Comparison of ENCODE assay signal across 15 cellular contexts in genomic region chr6:140915001-140915950, GRCh38.
DNase-seq lines count a peak whose midpoint lies in the region; ATAC-seq lines count a peak whose summit lies in the region.
"Had no signal": no experiment of that assay in that cellular context is flagged by ENCODE, and none has a peak within 500 bp of the region (broad histone marks: within the 10 kb centered on the region; RNA-seq: fewer than 3 reads in every experiment).

No MANE protein-coding gene starts in this region.

- H3K27ac Mint-ChIP-seq in activated naive CD8-positive, alpha-beta T cell treated with anti-CD3 and anti-CD28 coated beads for 36 hours: no peak overlapping the region
- H3K27ac Mint-ChIP-seq: activated naive CD4-positive, alpha-beta T cell treated with anti-CD3 and anti-CD28 coated beads, Interleukin-2, amount 10 ng/mL, durations not matched to agents 7 days and 5 days; nephron progenitor cell; stimulated activated naive CD8-positive, alpha-beta T cell treated with anti-CD3 and anti-CD28 coated beads, Interleukin-15, Interleukin-2, amounts not matched to agents 100 ng/mL and 50 ng/mL, for 24 hours had no signal

- H3K27me3 Mint-ChIP-seq in activated naive CD8-positive, alpha-beta T cell treated with anti-CD3 and anti-CD28 coated beads for 36 hours: no peaks in the 10 kb centered on the region
- H3K27me3 Mint-ChIP-seq: activated naive CD4-positive, alpha-beta T cell treated with anti-CD3 and anti-CD28 coated beads, Interleukin-2, amount 10 ng/mL, durations not matched to agents 7 days and 5 days had no signal

- DNase-seq in DMS153 treated with DMSO at 0.1 percent for 48 hours (lab: John Stamatoyannopoulos, UW; ENCODE audit: unreplicated experiment) (peak; percentile 63), NCI-H1417 (lab: John Stamatoyannopoulos, UW) (peak; percentile 50 to 96 (median 70)), NCI-H748 treated with DMSO at 0.1 percent for 48 hours (lab: John Stamatoyannopoulos, UW) (peak; percentile 97), inferior parietal cortex (ENCODE audit: extremely low spot score) (peak; percentile 24), HK-2 (ENCODE audit: unreplicated experiment) (no peak)
- no peak for DNase-seq in activated naive CD8-positive, alpha-beta T cell treated with anti-CD3 and anti-CD28 coated beads for 36 hours
- no peak for DNase-seq in activated CD4-positive, CD25-positive, alpha-beta regulatory T cell (lab: John Stamatoyannopoulos, UW)
- DNase-seq: activated naive CD4-positive, alpha-beta T cell treated with anti-CD3 and anti-CD28 coated beads, Interleukin-2, amount 10 ng/mL, durations not matched to agents 7 days and 5 days; caudate nucleus; lower lobe of right lung; NCI-H82; nephron progenitor cell; sigmoid colon had no signal

- no peaks in the 10 kb centered on the region for H3K36me3 Mint-ChIP-seq in activated naive CD8-positive, alpha-beta T cell treated with anti-CD3 and anti-CD28 coated beads for 36 hours
- H3K36me3 Mint-ChIP-seq: activated naive CD4-positive, alpha-beta T cell treated with anti-CD3 and anti-CD28 coated beads, Interleukin-2, amount 10 ng/mL, durations not matched to agents 7 days and 5 days had no signal

- H3K4me3 Mint-ChIP-seq in activated naive CD8-positive, alpha-beta T cell treated with anti-CD3 and anti-CD28 coated beads for 36 hours: no peak overlapping the region
- H3K4me3 Mint-ChIP-seq: activated naive CD4-positive, alpha-beta T cell treated with anti-CD3 and anti-CD28 coated beads, Interleukin-2, amount 10 ng/mL, durations not matched to agents 7 days and 5 days; nephron progenitor cell; stimulated activated naive CD8-positive, alpha-beta T cell treated with anti-CD3 and anti-CD28 coated beads, Interleukin-15, Interleukin-2, amounts not matched to agents 100 ng/mL and 50 ng/mL, for 24 hours had no signal

- no peaks in the 10 kb centered on the region for H3K4me1 Mint-ChIP-seq in activated naive CD8-positive, alpha-beta T cell treated with anti-CD3 and anti-CD28 coated beads for 36 hours
- H3K4me1 Mint-ChIP-seq: activated naive CD4-positive, alpha-beta T cell treated with anti-CD3 and anti-CD28 coated beads, Interleukin-2, amount 10 ng/mL, durations not matched to agents 7 days and 5 days had no signal

- ATAC-seq in GM18909 (IDR thresholded peaks at IDR 0.05; ENCODE audit: poor library complexity, unreplicated experiment): no peak
- ATAC-seq: lower lobe of right lung had no signal

- no peaks in the 10 kb centered on the region for H3K9me3 Mint-ChIP-seq in activated naive CD8-positive, alpha-beta T cell treated with anti-CD3 and anti-CD28 coated beads for 36 hours
- H3K9me3 Mint-ChIP-seq: activated naive CD4-positive, alpha-beta T cell treated with anti-CD3 and anti-CD28 coated beads, Interleukin-2, amount 10 ng/mL, durations not matched to agents 7 days and 5 days; nephron progenitor cell; stimulated activated naive CD8-positive, alpha-beta T cell treated with anti-CD3 and anti-CD28 coated beads, Interleukin-15, Interleukin-2, amounts not matched to agents 100 ng/mL and 50 ng/mL, for 24 hours had no signal

Comparison
In these comparisons a context has a peak if more than half of its experiments do, and no peak if none do; other contexts are left out.
1. DNase-seq: peak in DMS153 treated with DMSO at 0.1 percent for 48 hours (single experiment), NCI-H1417 (3 of 3), NCI-H748 treated with DMSO at 0.1 percent for 48 hours (single experiment) and inferior parietal cortex (single experiment); none in activated naive CD8-positive, alpha-beta T cell treated with anti-CD3 and anti-CD28 coated beads for 36 hours (single experiment), HK-2 (single experiment) and activated CD4-positive, CD25-positive, alpha-beta regulatory T cell (0 of 4).